In the genomic region with DNA sequence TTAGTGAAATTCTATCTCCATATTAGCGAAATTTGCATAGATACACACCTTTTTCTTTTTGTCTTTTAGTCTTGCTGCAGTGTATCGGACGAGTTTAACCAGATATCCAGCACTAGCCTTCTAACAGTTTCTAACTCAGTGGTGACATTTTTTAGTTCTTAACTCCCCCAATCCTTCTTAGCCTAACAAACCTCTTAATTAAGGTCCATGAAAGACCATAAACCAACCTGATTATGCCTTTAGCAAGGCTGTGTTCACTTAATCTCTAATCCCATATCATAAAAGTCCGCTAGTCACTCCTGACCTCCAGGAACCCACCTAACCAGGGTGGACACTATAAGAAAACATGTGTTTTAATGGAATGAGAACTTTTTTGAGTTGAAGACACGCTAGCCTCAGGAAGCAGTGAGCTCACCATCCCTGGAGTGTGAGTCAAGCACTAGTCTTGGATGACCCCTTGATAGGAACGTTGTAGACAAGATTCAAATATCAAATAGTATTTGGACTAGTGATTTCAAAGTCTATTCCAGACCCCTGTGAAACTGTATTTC, we compare ENCODE assay signal across 8 cellular contexts. TPM values are rescaled to one million over a fixed set of nuclear protein-coding genes. Genes with fewer than 3 reads are reported as not detected.
DNase-seq lines count a peak whose midpoint lies in the region; ATAC-seq, FAIRE-seq and TF ChIP-seq lines count a peak whose summit lies in the region.

No MANE protein-coding gene starts in this region.

- peak; percentile 22; the same call in 1 of the 2 replicates for TF ChIP-seq POLR2A in Raji (IDR thresholded peaks at IDR 0.05; ENCODE audit: insufficient read depth, low read depth, low read length)
- TF ChIP-seq POLR2A in endothelial cell of umbilical vein (IDR thresholded peaks at IDR 0.05; ENCODE audit: low read depth, low read length): peak; percentile 32

- H3K27ac ChIP-seq in left ventricle myocardium inferior (replicated peaks) (peak overlapping the region; percentile 97), endothelial cell of umbilical vein (ENCODE audit: insufficient read depth, low read depth, low read length) (peak overlapping the region; percentile 98)

- H3K4me3 ChIP-seq in left ventricle myocardium inferior (peak overlapping the region; percentile 76), endothelial cell of umbilical vein (replicated peaks in 1 of 3; ENCODE audit: insufficient read depth in 1 of 3, low read depth in 1 of 3, low read length in 3 of 3) (peak overlapping the region; percentile 94 to 100 (median 97))

- peaks cover 42% of the 10 kb centered on the region for H3K4me1 ChIP-seq in left ventricle myocardium inferior
- H3K4me1 ChIP-seq in endothelial cell of umbilical vein (ENCODE audit: control insufficient read depth, extremely low read depth, insufficient read depth, low read length): peaks cover 23% of the 10 kb centered on the region

- peaks cover 73% of the 10 kb centered on the region for H3K79me2 ChIP-seq in endothelial cell of umbilical vein (ENCODE audit: control insufficient read depth, insufficient read depth, low read length)

- H3K27me3 ChIP-seq in left ventricle myocardium inferior (ENCODE audit: low read depth): no peaks in the 10 kb centered on the region
- H3K27me3 ChIP-seq in endothelial cell of umbilical vein (ENCODE audit: control insufficient read depth in 2 of 2, insufficient read depth in 2 of 2, low read length in 2 of 2): no peaks in the 10 kb centered on the region

- peak overlapping the region; percentile 100 for H3K4me2 ChIP-seq in endothelial cell of umbilical vein (ENCODE audit: insufficient read depth, low read length)

- no peak for TF ChIP-seq CTCF in left ventricle myocardium inferior (IDR thresholded peaks at IDR 0.05; ENCODE audit: borderline replicate concordance)
- no peak for TF ChIP-seq CTCF in endothelial cell of umbilical vein (IDR thresholded peaks at IDR 0.05; ENCODE audit: extremely low read depth in 1 of 2, insufficient read depth in 1 of 2, low read depth in 1 of 2, low read length in 2 of 2)

- no peaks in the 10 kb centered on the region for H3K9me3 ChIP-seq in left ventricle myocardium inferior (replicated peaks)
- H3K9me3 ChIP-seq in endothelial cell of umbilical vein (replicated peaks; ENCODE audit: control insufficient read depth, insufficient read depth, low read length): no peaks in the 10 kb centered on the region

- POLR2A ChIA-PET in endothelial cell of umbilical vein (lab: Charles Lee): interaction anchor here (0.8 to 1.2 kb wide), 2 partner anchors 10 to 61 kb away, joined by 3 to 4 read pairs; no protein-coding TSS in a partner anchor

- intact Hi-C loops in left ventricle myocardium inferior (cut with micrococcal nuclease): no loop called here
- intact Hi-C loops in left cardiac atrium (cut with DNase I): loop anchor here in 1 of 2 donors (10.0 kb wide), 1 partner anchor 58 kb away; a partner anchor contains a TSS
- intact Hi-C loops in endothelial cell of umbilical vein (cut with micrococcal nuclease): loop anchor here (2.0 to 5.0 kb wide), 3 partner anchors 171 to 256 kb away; no protein-coding TSS in a partner anchor

- dilution Hi-C loops in endothelial cell of umbilical vein (cut with MboI; ENCODE audit: extremely low pct_ligation_motif_present, low sequenced_read_pairs): no loop called here

- H2AFZ ChIP-seq in endothelial cell of umbilical vein (ENCODE audit: low read depth, low read length): peak overlapping the region; percentile 48

- no peaks in the 10 kb centered on the region for H3K9me1 ChIP-seq in endothelial cell of umbilical vein (replicated peaks; ENCODE audit: control insufficient read depth, extremely low read depth, insufficient read depth, low read length)

- H4K20me1 ChIP-seq in endothelial cell of umbilical vein (replicated peaks; ENCODE audit: control insufficient read depth, extremely low read depth, insufficient read depth, low read length): no peaks in the 10 kb centered on the region

- FAIRE-seq in endothelial cell of umbilical vein (lab: Jason Lieb, UNC): peak; percentile 74

- H3K36me3 ChIP-seq in left ventricle myocardium inferior (peaks cover 1% of the 10 kb centered on the region), endothelial cell of umbilical vein (ENCODE audit: control insufficient read depth in 2 of 2, extremely low read depth in 1 of 2, insufficient read depth in 2 of 2, low read length in 2 of 2) (peaks cover 0 to 6% of the 10 kb centered on the region in 2 experiments)

- CTCF ChIA-PET in endothelial cell of umbilical vein (lab: Charles Lee): interaction anchor here (0.8 to 11.0 kb wide), 4 partner anchors 10 to 82 kb away, joined by 3 to 159 read pairs (median 4); no protein-coding TSS in a partner anchor

- DNase-seq in left ventricle myocardium inferior: no peak
- no peak for DNase-seq in left cardiac atrium
- DNase-seq in endothelial cell of umbilical vein (ENCODE audit: low read depth, low spot score): peak; percentile 82
- peak; percentile 63 for DNase-seq in non-pigmented ciliary epithelial cell (ENCODE audit: low read depth)
- DNase-seq in 8988T: no peak

- ATAC-seq in left cardiac atrium: no peak
- ATAC-seq in GM18519 (IDR thresholded peaks at IDR 0.05; ENCODE audit: low FRiP score, unreplicated experiment): no peak
- no peak for ATAC-seq in HG02852 (IDR thresholded peaks at IDR 0.05; ENCODE audit: unreplicated experiment)

- H3K9ac ChIP-seq in endothelial cell of umbilical vein (replicated peaks; ENCODE audit: extremely low read depth, insufficient read depth, low read length): peak overlapping the region; percentile 98

- BruUV-seq in endothelial cell of umbilical vein (replicated peaks; lab: Mats Ljungman, UMichigan): TSS peak; percentile 87

TF ChIP-seq in endothelial cell of umbilical vein, 7 proteins besides CTCF, POLR2A, EP300 and RAD21:
- TF ChIP-seq MYC (IDR thresholded peaks at IDR 0.05; ENCODE audit: low read depth, low read length): no peak
- TF ChIP-seq JUN (IDR thresholded peaks at IDR 0.05; ENCODE audit: borderline replicate concordance, insufficient read depth, insufficient read length, low read depth): peak; percentile 76
- TF ChIP-seq FOS (IDR thresholded peaks at IDR 0.05; ENCODE audit: borderline replicate concordance, insufficient read depth, low read length): peak; percentile 81
- TF ChIP-seq, protein P1, sequence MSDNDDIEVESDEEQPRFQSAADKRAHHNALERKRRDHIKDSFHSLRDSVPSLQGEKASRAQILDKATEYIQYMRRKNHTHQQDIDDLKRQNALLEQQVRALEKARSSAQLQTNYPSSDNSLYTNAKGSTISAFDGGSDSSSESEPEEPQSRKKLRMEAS (IDR thresholded peaks at IDR 0.05; ENCODE audit: insufficient read depth, insufficient read length): no peak
- no peak for TF ChIP-seq EZH2 (IDR thresholded peaks at IDR 0.05; ENCODE audit: borderline replicate concordance, low read depth, low read length, severe bottlenecking)
- TF ChIP-seq POLR2AphosphoS5 (IDR thresholded peaks at IDR 0.05; ENCODE audit: insufficient read depth, low read depth, low read length): peak; percentile 59
- peak; percentile 68 for TF ChIP-seq GATA2 (IDR thresholded peaks at IDR 0.05; ENCODE audit: insufficient read depth, insufficient read length, low read depth, low read length)

RNA-seq across cellular contexts. Expression of a gene that starts 9.4 kb away (rescaled TPM):
- 36.3 TPM for total RNA-seq in left ventricle myocardium inferior
- 10 to 100 TPM; 23.7 to 42.4 TPM for total RNA-seq in left cardiac atrium
- 32.0 and 40.8 TPM in 2 replicates for total RNA-seq in endothelial cell of umbilical vein
- polyA plus RNA-seq in endothelial cell of umbilical vein: 10.4 and 12.7 TPM in 2 replicates
- polyA plus RNA-seq in endothelial cell of umbilical vein (2011; cell fraction: cytosol; rRNA removed): 10.3 and 13.1 TPM in 2 replicates
- 16.6 and 24.8 TPM in 2 replicates for polyA plus RNA-seq in endothelial cell of umbilical vein (2011; cell fraction: nucleus; rRNA removed)
- 13.5 and 14.5 TPM in 2 replicates for polyA plus RNA-seq in endothelial cell of umbilical vein (2012)
- polyA minus RNA-seq in endothelial cell of umbilical vein: 11.5 and 16.7 TPM in 2 replicates
- 26.1 TPM for polyA minus RNA-seq in endothelial cell of umbilical vein (2011; cell fraction: cytosol; rRNA and poly(A)+ RNA removed)
- 29.4 and 36.6 TPM in 2 replicates for polyA minus RNA-seq in endothelial cell of umbilical vein (2011; cell fraction: nucleus; rRNA and poly(A)+ RNA removed)

RNA-seq across cellular contexts. Expression of a gene that starts 30.6 kb away (rescaled TPM):
- total RNA-seq in left ventricle myocardium inferior (not detected), left cardiac atrium (not detected), endothelial cell of umbilical vein (0.37 and 0.40 TPM in 2 replicates)
- polyA plus RNA-seq in endothelial cell of umbilical vein: 0.35 and 0.70 TPM in 2 replicates
- polyA plus RNA-seq in endothelial cell of umbilical vein (2011; cell fraction: cytosol; rRNA removed): 0.30 and 0.61 TPM in 2 replicates
- polyA plus RNA-seq in endothelial cell of umbilical vein (2011; cell fraction: nucleus; rRNA removed): 1.3 and 1.7 TPM in 2 replicates
- polyA plus RNA-seq in endothelial cell of umbilical vein (2012): 0.37 and 0.40 TPM in 2 replicates
- 0.93 and 3.3 TPM in 2 replicates for polyA minus RNA-seq in endothelial cell of umbilical vein
- not detected for polyA minus RNA-seq in endothelial cell of umbilical vein (2011; cell fraction: cytosol; rRNA and poly(A)+ RNA removed)
- polyA minus RNA-seq in endothelial cell of umbilical vein (2011; cell fraction: nucleus; rRNA and poly(A)+ RNA removed): 0.58 TPM in 1 of 2 replicates, not detected in the other

RNA-seq across cellular contexts. Expression of a gene that starts 58.8 kb away (rescaled TPM):
- total RNA-seq in left ventricle myocardium inferior: 22.0 TPM
- total RNA-seq in left cardiac atrium: 10 to 100 TPM; 36.0 to 56.7 TPM
- 5.3 and 6.0 TPM in 2 replicates for total RNA-seq in endothelial cell of umbilical vein
- polyA plus RNA-seq in endothelial cell of umbilical vein: 3.3 and 3.7 TPM in 2 replicates
- polyA plus RNA-seq in endothelial cell of umbilical vein (2011; cell fraction: cytosol; rRNA removed): 3.6 and 4.2 TPM in 2 replicates
- 8.6 and 9.6 TPM in 2 replicates for polyA plus RNA-seq in endothelial cell of umbilical vein (2011; cell fraction: nucleus; rRNA removed)
- polyA plus RNA-seq in endothelial cell of umbilical vein (2012): 4.7 and 6.3 TPM in 2 replicates
- polyA minus RNA-seq in endothelial cell of umbilical vein: 5.0 and 5.7 TPM in 2 replicates
- 0.72 TPM for polyA minus RNA-seq in endothelial cell of umbilical vein (2011; cell fraction: cytosol; rRNA and poly(A)+ RNA removed)
- 14.3 and 15.0 TPM in 2 replicates for polyA minus RNA-seq in endothelial cell of umbilical vein (2011; cell fraction: nucleus; rRNA and poly(A)+ RNA removed)

Comparison
In these comparisons a context has a peak if more than half of its experiments do, and no peak if none do; other contexts are left out.
1. DNase-seq: peak in endothelial cell of umbilical vein (single experiment) and non-pigmented ciliary epithelial cell (single experiment); none in left ventricle myocardium inferior (single experiment), left cardiac atrium (single experiment) and 8988T (single experiment).